ENCODE assay signal across 14 cellular contexts in the genomic region with DNA sequence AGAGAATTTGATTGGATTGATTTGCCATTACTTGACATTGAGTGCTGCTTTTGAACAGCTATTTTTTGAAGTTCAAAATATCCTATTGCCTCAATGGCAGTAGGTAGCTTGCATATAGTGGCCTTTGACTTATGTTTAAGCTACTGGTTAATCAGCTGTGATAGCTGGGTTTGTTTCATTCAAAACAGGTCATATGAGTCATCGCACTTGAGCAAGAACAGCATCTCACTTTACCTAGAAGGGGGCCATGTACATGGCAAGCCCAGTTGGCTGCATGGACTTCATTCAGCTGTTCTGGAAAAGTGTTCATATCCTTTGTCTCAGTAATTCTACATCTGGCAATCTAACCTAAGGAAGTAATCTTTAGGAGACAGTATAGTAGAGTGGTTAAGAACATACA. TPM values are rescaled to one million over a fixed set of nuclear protein-coding genes. Genes with fewer than 3 reads are reported as not detected.
DNase-seq lines count a peak whose midpoint lies in the region; TF ChIP-seq lines count a peak whose summit lies in the region.
"Had no signal": no experiment of that assay in that cellular context is flagged by ENCODE, and none has a peak within 500 bp of the region (broad histone marks: within the 10 kb centered on the region; RNA-seq: fewer than 3 reads in every experiment).

No MANE protein-coding gene starts in this region.

- no peak overlapping the region for H2BK15ac ChIP-seq in H9 (ENCODE audit: low read depth, low read length)

- no peaks in the 10 kb centered on the region for H3K27me3 ChIP-seq in H9 (ENCODE audit: insufficient read depth, low read length)
- H3K27me3 ChIP-seq: BLaER1 treated with 17β-estradiol and CSF1 and Interleukin-3, amounts not matched to agents 10 nM and 100 nM had no signal

- H2AK5ac ChIP-seq in H9 (ENCODE audit: insufficient read length, low read length): no peak overlapping the region

- H2AFZ ChIP-seq in H9 (ENCODE audit: low read length): no peak overlapping the region

- no peaks in the 10 kb centered on the region for H3K79me1 ChIP-seq in H9 (ENCODE audit: insufficient read depth, low read depth, low read length, poor library complexity, severe bottlenecking)

- H3K36me3 Mint-ChIP-seq in H9 (ENCODE audit: insufficient read depth in 1 of 3, low read depth in 3 of 3): no peaks in the 10 kb centered on the region

- no peaks in the 10 kb centered on the region for H3K23me2 ChIP-seq in H9 (ENCODE audit: insufficient read length, low read depth, low read length, poor library complexity, severe bottlenecking)

- H3K23ac ChIP-seq in H9 (ENCODE audit: insufficient read length, low read depth, low read length): no peak overlapping the region

- H3K4me3 Mint-ChIP-seq in H9: no peak overlapping the region
- H3K4me3 Mint-ChIP-seq: effector memory CD8-positive, alpha-beta T cell had no signal

- peaks cover 4 to 6% of the 10 kb centered on the region in 2 experiments for H3K4me1 Mint-ChIP-seq in H9

- H2BK5ac ChIP-seq in H9 (ENCODE audit: insufficient read length, low read length): no peak overlapping the region

- no peak overlapping the region for H3K4ac ChIP-seq in H9 (ENCODE audit: low read depth, low read length)

- no peak overlapping the region for H3K9ac ChIP-seq in H9 (ENCODE audit: extremely low read depth, insufficient read length, low read length)
- H3K9ac ChIP-seq: BLaER1 treated with 17β-estradiol and CSF1 and Interleukin-3, amounts not matched to agents 10 nM and 100 nM had no signal

- TF ChIP-seq CTCF in fibroblast of pulmonary artery (IDR thresholded peaks at IDR 0.05; ENCODE audit: low read length, missing control alignments) (no peak), H9 (conservative IDR thresholded peaks at IDR 0.05) (no peak)

- WGBS in H9 (ENCODE audit: extremely low coverage, insufficient read length, low lambda C conversion rate): no CpG with 5 or more reads among the region's 1 CpG

- no peaks in the 10 kb centered on the region for H3K9me3 ChIP-seq in H9 (ENCODE audit: control insufficient read depth, low read depth, low read length)
- H3K9me3 ChIP-seq: BLaER1 treated with 17β-estradiol and CSF1 and Interleukin-3, amounts not matched to agents 10 nM and 100 nM had no signal

- H3T11ph ChIP-seq in H9 (ENCODE audit: low read length): no peak overlapping the region

- no peak overlapping the region for H3K56ac ChIP-seq in H9 (ENCODE audit: insufficient read length, low read depth, low read length)

- H3K27ac Mint-ChIP-seq in H9: no peak overlapping the region
- H3K27ac Mint-ChIP-seq: effector memory CD8-positive, alpha-beta T cell had no signal

- DNase-seq in Daoy (ENCODE audit: low read depth) (peak; percentile 48), HCEC 1CT (peak; percentile 35), SW480 (ENCODE audit: low spot score) (peak; percentile 23), fibroblast of pulmonary artery (ENCODE audit: low read depth) (peak; percentile 20), caudate nucleus (lab: John Stamatoyannopoulos, UW) (no peak), H9 (no peak), epidermal melanocyte (ENCODE audit: insufficient read length, low spot score) (no peak)
- DNase-seq: activated naive CD4-positive, alpha-beta T cell treated with Interleukin-2 at 50 U/mL for 16 hours; effector memory CD8-positive, alpha-beta T cell; NCI-H1436 treated with DMSO at 0.1 percent for 48 hours; NCI-H446; occipital lobe had no signal

- no peaks in the 10 kb centered on the region for H3K79me2 ChIP-seq in H9 (ENCODE audit: insufficient read depth, low read length)

- H2BK120ac ChIP-seq in H9 (ENCODE audit: low read depth, low read length, poor library complexity, severe bottlenecking): no peak overlapping the region

- no peak overlapping the region for H4K8ac ChIP-seq in H9 (replicated peaks; ENCODE audit: insufficient read length, low read depth, low read length)

- H3K9me3 Mint-ChIP-seq in H9: no peaks in the 10 kb centered on the region
- H3K9me3 Mint-ChIP-seq: effector memory CD8-positive, alpha-beta T cell had no signal

- H2BK20ac ChIP-seq in H9 (ENCODE audit: low read depth, low read length, poor library complexity, severe bottlenecking): no peak overlapping the region

- H4K20me1 ChIP-seq in H9 (ENCODE audit: control insufficient read depth, insufficient read depth, insufficient read length): no peaks in the 10 kb centered on the region
- H4K20me1 ChIP-seq: BLaER1 treated with 17β-estradiol and CSF1 and Interleukin-3, amounts not matched to agents 10 nM and 100 nM had no signal

- no peak overlapping the region for H2BK12ac ChIP-seq in H9 (ENCODE audit: insufficient read length, low read depth, low read length)

- no peak overlapping the region for H3K27ac ChIP-seq in caudate nucleus (ENCODE audit: low read depth, low read length)
- no peak overlapping the region for H3K27ac ChIP-seq in H9 (ENCODE audit: insufficient read length, low read depth, low read length)
- H3K27ac ChIP-seq: BLaER1 treated with 17β-estradiol and CSF1 and Interleukin-3, amounts not matched to agents 10 nM and 100 nM; SK-N-MC had no signal

- H3K18ac ChIP-seq in H9 (ENCODE audit: insufficient read length, low read depth, low read length): no peak overlapping the region

- H3K14ac ChIP-seq in H9 (ENCODE audit: insufficient read depth, low read length): no peak overlapping the region

- peaks cover 2% of the 10 kb centered on the region; the same call in 1 of the 2 replicates for H3K4me1 ChIP-seq in H9 (ENCODE audit: insufficient read depth, low read length)
- H3K4me1 ChIP-seq: BLaER1 treated with 17β-estradiol and CSF1 and Interleukin-3, amounts not matched to agents 10 nM and 100 nM had no signal

- no peak overlapping the region for H4K5ac ChIP-seq in H9 (ENCODE audit: insufficient read length, low read depth, low read length)

- no peak overlapping the region for H3K4me3 ChIP-seq in fibroblast of pulmonary artery (replicated peaks; ENCODE audit: low read depth, low read length)
- H3K4me3 ChIP-seq: BLaER1 treated with 17β-estradiol and CSF1 and Interleukin-3, amounts not matched to agents 10 nM and 100 nM; SK-N-MC had no signal

- H3K27me3 Mint-ChIP-seq in H9 (ENCODE audit: low read depth): peaks cover 1% of the 10 kb centered on the region; the same call in 1 of the 2 replicates
- H3K27me3 Mint-ChIP-seq: effector memory CD8-positive, alpha-beta T cell had no signal

- no peak overlapping the region for H3K4me2 ChIP-seq in H9 (ENCODE audit: insufficient read depth, insufficient read length, low read length)
- H3K4me2 ChIP-seq: BLaER1 treated with 17β-estradiol and CSF1 and Interleukin-3, amounts not matched to agents 10 nM and 100 nM had no signal

- H4K91ac ChIP-seq in H9 (ENCODE audit: insufficient read length, low read depth, low read length): no peak overlapping the region

RNA-seq across cellular contexts. Expression of a gene that starts 29.0 kb away (rescaled TPM):
- total RNA-seq in Daoy (2014; rRNA removed; shearing (Covaris generic)): 12.4 and 12.6 TPM in 2 replicates
- 133 and 147 TPM in 2 replicates for total RNA-seq in H9 (2021)

Comparison
In these comparisons a context has a peak if more than half of its experiments do, and no peak if none do; other contexts are left out.
1. DNase-seq: peak in Daoy (single experiment), HCEC 1CT (single experiment), SW480 (single experiment) and fibroblast of pulmonary artery (single experiment); none in caudate nucleus (0 of 61), H9 (single experiment) and epidermal melanocyte (single experiment).